Comparison of ENCODE assay signal across 18 cellular contexts in the genomic region with DNA sequence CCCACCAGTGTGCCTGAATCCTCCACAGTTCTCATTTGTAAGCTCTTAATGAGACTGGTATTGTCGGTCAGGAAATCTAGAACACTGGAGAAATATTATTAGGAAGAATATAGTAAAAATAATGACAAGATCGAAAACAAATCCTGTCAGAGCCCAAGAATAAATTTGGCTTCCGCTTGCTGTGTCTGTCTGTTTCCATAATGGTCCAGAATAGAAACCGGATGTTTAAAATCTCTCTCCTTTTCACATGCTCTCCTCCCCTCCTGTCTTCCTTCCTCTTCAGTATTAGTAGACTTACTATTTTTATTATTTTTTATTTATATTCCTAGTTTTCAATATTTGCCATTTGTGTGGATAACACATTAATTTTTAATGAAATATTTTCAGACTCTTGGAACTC.
"Had no signal": no experiment of that assay in that cellular context is flagged by ENCODE, and none has a peak within 500 bp of the region (broad histone marks: within the 10 kb centered on the region; RNA-seq: fewer than 3 reads in every experiment).

No MANE protein-coding gene starts in this region.

- FAIRE-seq: islet of Langerhans, urothelium cell line had no signal

- H3K4me1 ChIP-seq: body of pancreas, colonic mucosa, thyroid gland had no signal

- ATAC-seq: body of pancreas; mucosa of descending colon; naive thymus-derived CD8-positive, alpha-beta T cell; stimulated activated effector memory CD8-positive, alpha-beta T cell treated with anti-CD3 and anti-CD28 coated beads, Interleukin-12 subunit alpha, Interleukin-12 subunit beta, amount 100 ng/mL, for 72 hours had no signal

- H3K27ac ChIP-seq: body of pancreas, colonic mucosa, neutrophil, parathyroid adenoma had no signal

- H3K4me3 ChIP-seq: body of pancreas, colonic mucosa, mucosa of descending colon, thyroid gland had no signal

- H3K9ac ChIP-seq: parathyroid adenoma had no signal

- DNase-seq: activated CD4-positive, alpha-beta T cell treated with anti-CD3 and anti-CD28 coated beads, Interleukin-2, amount 10 ng/mL, durations not matched to agents 7 days and 5 days; activated naive CD8-positive, alpha-beta T cell treated with anti-CD3 and anti-CD28 coated beads for 36 hours; amygdala; body of pancreas; central memory CD4-positive, alpha-beta T cell; colonic mucosa; effector memory CD4-positive, alpha-beta T cell; foreskin melanocyte; head of caudate nucleus; mucosa of descending colon; naive thymus-derived CD8-positive, alpha-beta T cell; T-helper 2 cell; thyroid gland had no signal

- H3K27me3 ChIP-seq: body of pancreas, colonic mucosa, neutrophil, thyroid gland had no signal

- H2AFZ ChIP-seq: parathyroid adenoma had no signal

- H3K9me3 ChIP-seq: body of pancreas, colonic mucosa, mucosa of descending colon, neutrophil, thyroid gland had no signal

- H3K79me2 ChIP-seq: parathyroid adenoma had no signal

- H3K36me3 ChIP-seq: colonic mucosa, neutrophil, thyroid gland had no signal
